In genomic region chr11:73266644-73267015, GRCh38 we compare ENCODE assay signal across 27 cellular contexts. TPM values are rescaled to one million over a fixed set of nuclear protein-coding genes. Genes with fewer than 3 reads are reported as not detected.
A peak's percentile ranks its signal among the peaks of the same experiment; 100 is the strongest.
DNase-seq lines count a peak whose midpoint lies in the region; ATAC-seq and TF ChIP-seq lines count a peak whose summit lies in the region.
"Had no signal": no experiment of that assay in that cellular context is flagged by ENCODE, and none has a peak within 500 bp of the region (broad histone marks: within the 10 kb centered on the region; RNA-seq: fewer than 3 reads in every experiment).

No MANE protein-coding gene starts in this region.

- H3K9me3 Mint-ChIP-seq in Caco-2 (ENCODE audit: unreplicated experiment), result no peaks in the 10 kb centered on the region
- H3K9me3 Mint-ChIP-seq: activated naive CD4-positive, alpha-beta T cell treated with anti-CD3 and anti-CD28 coated beads, Interleukin-2, amount 10 ng/mL, durations not matched to agents 7 days and 5 days; memory B cell had no signal

- peak overlapping the region; percentile 60 for H3K27ac Mint-ChIP-seq in Caco-2 (ENCODE audit: unreplicated experiment)
- H3K27ac Mint-ChIP-seq: activated CD4-positive, alpha-beta T cell treated with anti-CD3 and anti-CD28 coated beads for 36 hours; activated naive CD4-positive, alpha-beta T cell treated with anti-CD3 and anti-CD28 coated beads, Interleukin-2, amount 10 ng/mL, durations not matched to agents 7 days and 5 days; memory B cell; T-helper 17 cell had no signal

- no peak for DNase-seq in Caco-2
- no peak for DNase-seq in WERI-Rb-1
- DNase-seq in left lobe of liver (ENCODE audit: low spot score), result peak; percentile 28
- DNase-seq in occipital lobe (lab: John Stamatoyannopoulos, UW), result no peak
- no peak for DNase-seq in D341Med (ENCODE audit: low spot score)
- DNase-seq in COR-L47 (lab: John Stamatoyannopoulos, UW), result no peak
- DNase-seq in RWPE1 (ENCODE audit: low spot score), result no peak
- DNase-seq: activated CD4-positive, alpha-beta T cell treated with anti-CD3 and anti-CD28 coated beads for 36 hours; activated naive CD4-positive, alpha-beta T cell treated with anti-CD3 and anti-CD28 coated beads, Interleukin-2, amount 10 ng/mL, durations not matched to agents 7 days and 5 days; foreskin fibroblast; heart right ventricle; KG1; MM.1S; NCI-H2081; NCI-H226; NCI-H748 treated with DMSO at 0.1 percent for 48 hours; substantia nigra; T-helper 17 cell had no signal

- peaks cover 40% of the 10 kb centered on the region for H3K4me1 ChIP-seq in Caco-2
- peaks cover 17% of the 10 kb centered on the region for H3K4me1 ChIP-seq in skeletal muscle satellite cell (ENCODE audit: control insufficient read depth, insufficient read depth, low read length)

- CTCF ChIA-PET in Caco-2 (lab: Charles Lee) (no interaction called here), RWPE1 (lab: Yijun Ruan, JAX) (no interaction called here)

- no peak for TF ChIP-seq CTCF in Caco-2 (IDR thresholded peaks at IDR 0.05; ENCODE audit: insufficient read depth in 1 of 2, low read depth in 1 of 2, low read length in 1 of 2, severe bottlenecking in 1 of 2, unreplicated experiment in 1 of 2)
- TF ChIP-seq CTCF in WERI-Rb-1 (IDR thresholded peaks at IDR 0.05; ENCODE audit: low read depth, low read length), result no peak
- TF ChIP-seq CTCF in RWPE1 (conservative IDR thresholded peaks at IDR 0.05; ENCODE audit: low read depth), result no peak

- H3K36me3 ChIP-seq in Caco-2 (ENCODE audit: control insufficient read depth, insufficient read depth, low read length) (no peaks in the 10 kb centered on the region), WERI-Rb-1 (no peaks in the 10 kb centered on the region), skeletal muscle satellite cell (ENCODE audit: insufficient read depth, low read length) (no peaks in the 10 kb centered on the region)
- H3K36me3 ChIP-seq: heart right ventricle, Peyer's patch had no signal

- POLR2A ChIA-PET in Caco-2 (lab: Charles Lee), result interaction anchor here (0.6 to 1.1 kb wide), 2 partner anchors 9 to 43 kb away, joined by 3 read pairs; no protein-coding TSS in a partner anchor
- POLR2A ChIA-PET in RWPE1 (lab: Yijun Ruan, JAX; ENCODE audit: low non-redundant PET), result no interaction called here

- no peaks in the 10 kb centered on the region for H3K27me3 ChIP-seq in Caco-2 (replicated peaks; ENCODE audit: control insufficient read depth, insufficient read depth, low read length)
- no peaks in the 10 kb centered on the region for H3K27me3 ChIP-seq in WERI-Rb-1 (ENCODE audit: insufficient read depth, low read depth, severe bottlenecking)
- peaks cover 29% of the 10 kb centered on the region for H3K27me3 ChIP-seq in skeletal muscle satellite cell (ENCODE audit: control insufficient read depth, insufficient read depth, low read length)
- H3K27me3 ChIP-seq: Peyer's patch had no signal

- no TSS peak for BruUV-seq in Caco-2 (replicated peaks; lab: Mats Ljungman, UMichigan)

- intact Hi-C loops in Caco-2 (cut with micrococcal nuclease; ENCODE audit: unreplicated experiment), result no loop called here

- no peak overlapping the region for H3K4me2 ChIP-seq in skeletal muscle satellite cell (ENCODE audit: low read length)

- H3K4me1 Mint-ChIP-seq in Caco-2 (ENCODE audit: low read depth, unreplicated experiment), result peaks cover 61% of the 10 kb centered on the region
- H3K4me1 Mint-ChIP-seq: activated CD4-positive, alpha-beta T cell treated with anti-CD3 and anti-CD28 coated beads for 36 hours; activated naive CD4-positive, alpha-beta T cell treated with anti-CD3 and anti-CD28 coated beads, Interleukin-2, amount 10 ng/mL, durations not matched to agents 7 days and 5 days had no signal

- no peaks in the 10 kb centered on the region for H3K27me3 Mint-ChIP-seq in Caco-2 (ENCODE audit: insufficient read depth, unreplicated experiment)

- no peak for ATAC-seq in left lobe of liver
- ATAC-seq: activated CD4-positive, alpha-beta T cell treated with anti-CD3 and anti-CD28 coated beads for 36 hours; esophagus mucosa; GM12878; T-helper 17 cell had no signal

- peak overlapping the region; percentile 8 for H3K9ac ChIP-seq in skeletal muscle satellite cell (ENCODE audit: low read depth, low read length)

- H3K4me3 Mint-ChIP-seq in Caco-2 (ENCODE audit: unreplicated experiment), result no peak overlapping the region
- H3K4me3 Mint-ChIP-seq: activated CD4-positive, alpha-beta T cell treated with anti-CD3 and anti-CD28 coated beads for 36 hours; activated naive CD4-positive, alpha-beta T cell treated with anti-CD3 and anti-CD28 coated beads, Interleukin-2, amount 10 ng/mL, durations not matched to agents 7 days and 5 days; memory B cell; T-helper 17 cell had no signal

- H3K9me3 ChIP-seq in Caco-2 (no peaks in the 10 kb centered on the region), WERI-Rb-1 (ENCODE audit: severe bottlenecking) (no peaks in the 10 kb centered on the region), skeletal muscle satellite cell (replicated peaks; ENCODE audit: low read length) (no peaks in the 10 kb centered on the region)
- H3K9me3 ChIP-seq: heart right ventricle, Peyer's patch had no signal

- H3K27ac ChIP-seq in WERI-Rb-1, result peak overlapping the region; percentile 43
- H3K27ac ChIP-seq in RWPE1, result no peak overlapping the region
- H3K27ac ChIP-seq: C4-2B, Peyer's patch had no signal

- H3K36me3 Mint-ChIP-seq in Caco-2 (ENCODE audit: insufficient read depth, unreplicated experiment), result peaks cover 11% of the 10 kb centered on the region
- H3K36me3 Mint-ChIP-seq: activated naive CD4-positive, alpha-beta T cell treated with anti-CD3 and anti-CD28 coated beads, Interleukin-2, amount 10 ng/mL, durations not matched to agents 7 days and 5 days; memory B cell had no signal

- H3K4me3 ChIP-seq in Caco-2 (ENCODE audit: low read depth, low read length) (no peak overlapping the region), WERI-Rb-1 (ENCODE audit: low read depth, low read length) (no peak overlapping the region), skeletal muscle satellite cell (ENCODE audit: low read length) (no peak overlapping the region)
- H3K4me3 ChIP-seq: GM12878, heart right ventricle, Peyer's patch had no signal

RNA-seq across cellular contexts. Expression of gene P2RY6, which starts 5.5 kb away (rescaled TPM):
- 48.4 and 55.7 TPM in 2 replicates for total RNA-seq in Caco-2 (2022)
- 0.25 TPM for total RNA-seq in left lobe of liver
- 0.25 TPM in 1 of 2 replicates, not detected in the other for total RNA-seq in skeletal muscle satellite cell (2012; rRNA removed)
- not detected for total RNA-seq in occipital lobe
- total RNA-seq: activated CD4-positive, alpha-beta T cell treated with anti-CD3 and anti-CD28 coated beads for 36 hours; activated CD8-positive, alpha-beta memory T cell treated with anti-CD3 and anti-CD28 coated beads for 36 hours; bronchial epithelial cell; SK-MEL-5; T-helper 17 cell had no signal

RNA-seq across cellular contexts. Expression of gene ARHGEF17, which starts 41.4 kb away (rescaled TPM):
- total RNA-seq in Caco-2 (2022) (77.9 and 78.1 TPM in 2 replicates), left lobe of liver (6.8 TPM), occipital lobe (19.2 TPM)
- total RNA-seq in skeletal muscle satellite cell (2012; rRNA removed), result 9.4 and 11.2 TPM in 2 replicates

RNA-seq across cellular contexts. Expression of gene P2RY2, which starts 48.5 kb away (rescaled TPM):
- total RNA-seq in Caco-2 (2022) (10.4 and 11.4 TPM in 2 replicates), left lobe of liver (6.0 TPM), occipital lobe (not detected)
- total RNA-seq in skeletal muscle satellite cell (2012; rRNA removed), result not detected in 2 replicates
- total RNA-seq: activated CD4-positive, alpha-beta T cell treated with anti-CD3 and anti-CD28 coated beads for 36 hours; activated CD8-positive, alpha-beta memory T cell treated with anti-CD3 and anti-CD28 coated beads for 36 hours had no signal

Comparison
In these comparisons a context has a peak if more than half of its experiments do, and no peak if none do; other contexts are left out.
1. RNA of gene P2RY6, which starts 5.5 kb away (total RNA-seq): 48.4 to 55.7 TPM in Caco-2; 0.25 TPM in left lobe of liver (single experiment) and not detected in occipital lobe (single experiment); every median in the first group is over 10 times any median in the second.